Comparison of ENCODE assay signal across 18 cellular contexts in the genomic region with DNA sequence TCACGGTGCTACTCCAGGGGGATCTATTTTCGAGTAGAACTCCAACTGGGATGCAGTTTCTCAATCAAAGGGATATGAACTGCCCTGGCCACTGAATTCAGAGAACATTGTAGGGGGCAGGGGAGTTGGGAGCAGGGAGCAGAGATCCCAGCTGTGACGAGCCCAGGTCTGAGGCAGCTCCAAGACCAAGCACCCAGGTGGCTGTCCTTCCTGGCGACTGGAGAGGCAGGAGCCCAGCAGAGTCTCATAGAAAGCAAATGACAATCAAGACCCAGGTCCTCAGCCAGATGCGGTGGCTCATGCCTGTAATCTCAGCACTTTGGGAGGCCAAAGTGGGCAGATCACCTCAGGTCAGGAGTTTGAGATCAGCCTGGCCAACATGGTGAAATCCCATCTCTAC.
DNase-seq lines count a peak whose midpoint lies in the region; ATAC-seq and TF ChIP-seq lines count a peak whose summit lies in the region.
"Had no signal": no experiment of that assay in that cellular context is flagged by ENCODE, and none has a peak within 500 bp of the region (broad histone marks: within the 10 kb centered on the region; RNA-seq: fewer than 3 reads in every experiment).

No MANE protein-coding gene starts in this region.

- intact Hi-C loops in activated CD4-positive, alpha-beta T cell treated with anti-CD3 and anti-CD28 coated beads for 36 hours (cut with DNase I, micrococcal nuclease), result no loop called here
- intact Hi-C loops in sciatic nerve (cut with DNase I), result no loop called here

- no peaks in the 10 kb centered on the region for H3K9me3 Mint-ChIP-seq in activated CD4-positive, alpha-beta T cell treated with anti-CD3 and anti-CD28 coated beads for 36 hours (ENCODE audit: low read depth)
- no peaks in the 10 kb centered on the region for H3K9me3 Mint-ChIP-seq in CD4-positive, CD25-positive, alpha-beta regulatory T cell

- peak; percentile 2 for DNase-seq in activated CD4-positive, alpha-beta T cell treated with anti-CD3 and anti-CD28 coated beads for 36 hours
- no peak for DNase-seq in activated CD4-positive, alpha-beta T cell treated with anti-CD3 and anti-CD28 coated beads, Interleukin-2, amount 50 U/mL, for 4 hours
- DNase-seq in CD4-positive, CD25-positive, alpha-beta regulatory T cell, result no peak
- DNase-seq in coronary artery (ENCODE audit: low spot score) (peak; percentile 72), sciatic nerve (ENCODE audit: low spot score) (peak; percentile 26), foreskin fibroblast (no peak), hepatic stellate cell (ENCODE audit: low spot score) (no peak)
- no peak for DNase-seq in activated CD4-positive, alpha-beta T cell treated with anti-CD3 and anti-CD28 coated beads for 4 hours
- DNase-seq: DND-41, KBM-7, NCI-H187 treated with DMSO at 0.1 percent for 48 hours, NCI-H2227 treated with DMSO at 0.1 percent for 48 hours, NCI-H510A treated with DMSO at 0.1 percent for 48 hours, NCI-H774, RPMI8226 had no signal

- CTCF ChIA-PET in activated CD4-positive, alpha-beta T cell treated with anti-CD3 and anti-CD28 coated beads for 36 hours (lab: Charles Lee), result interaction anchor here (1.2 kb wide), 1 partner anchor 23 kb away, joined by 3 read pairs; no protein-coding TSS in a partner anchor

- H3K27me3 Mint-ChIP-seq in activated CD4-positive, alpha-beta T cell treated with anti-CD3 and anti-CD28 coated beads for 36 hours, result no peaks in the 10 kb centered on the region
- H3K27me3 Mint-ChIP-seq in CD4-positive, CD25-positive, alpha-beta regulatory T cell, result no peaks in the 10 kb centered on the region

- no peak for ATAC-seq in activated CD4-positive, alpha-beta T cell treated with anti-CD3 and anti-CD28 coated beads for 36 hours
- no peak for ATAC-seq in CD4-positive, CD25-positive, alpha-beta regulatory T cell (ENCODE audit: low read depth in 2 of 2)
- no peak for ATAC-seq in sciatic nerve
- ATAC-seq: HepG2 had no signal

- H3K27ac Mint-ChIP-seq in activated CD4-positive, alpha-beta T cell treated with anti-CD3 and anti-CD28 coated beads for 36 hours, result no peak overlapping the region
- H3K27ac Mint-ChIP-seq in CD4-positive, CD25-positive, alpha-beta regulatory T cell, result peak overlapping the region in 2 of 3 donors; percentile 3 to 6

- POLR2A ChIA-PET in activated CD4-positive, alpha-beta T cell treated with anti-CD3 and anti-CD28 coated beads for 36 hours (lab: Charles Lee), result no interaction called here

- no peak overlapping the region for H3K27ac ChIP-seq in CD4-positive, CD25-positive, alpha-beta regulatory T cell (ENCODE audit: insufficient read depth, low read length, poor library complexity, severe bottlenecking)
- H3K27ac ChIP-seq in coronary artery, result no peak overlapping the region
- H3K27ac ChIP-seq: 22Rv1 had no signal

- H3K36me3 Mint-ChIP-seq in activated CD4-positive, alpha-beta T cell treated with anti-CD3 and anti-CD28 coated beads for 36 hours (ENCODE audit: low read depth), result no peaks in the 10 kb centered on the region
- H3K36me3 Mint-ChIP-seq in CD4-positive, CD25-positive, alpha-beta regulatory T cell, result no peaks in the 10 kb centered on the region

- H3K9me3 ChIP-seq in CD4-positive, CD25-positive, alpha-beta regulatory T cell (ENCODE audit: control insufficient read depth in 2 of 2, low read length in 2 of 2), result no peaks in the 10 kb centered on the region

- no peak overlapping the region for H3K4me3 Mint-ChIP-seq in activated CD4-positive, alpha-beta T cell treated with anti-CD3 and anti-CD28 coated beads for 36 hours
- H3K4me3 Mint-ChIP-seq in CD4-positive, CD25-positive, alpha-beta regulatory T cell, result no peak overlapping the region
- H3K4me3 Mint-ChIP-seq: CD14-positive monocyte had no signal

- H3K4me1 Mint-ChIP-seq in activated CD4-positive, alpha-beta T cell treated with anti-CD3 and anti-CD28 coated beads for 36 hours, result no peaks in the 10 kb centered on the region
- H3K4me1 Mint-ChIP-seq in CD4-positive, CD25-positive, alpha-beta regulatory T cell, result peaks cover 0 to 3% (median under 1%) of the 10 kb centered on the region in 4 donors

- no peaks in the 10 kb centered on the region for H3K4me1 ChIP-seq in CD4-positive, CD25-positive, alpha-beta regulatory T cell (ENCODE audit: control insufficient read depth, insufficient read depth, low read length, poor library complexity, severe bottlenecking)

- no peaks in the 10 kb centered on the region for H3K27me3 ChIP-seq in CD4-positive, CD25-positive, alpha-beta regulatory T cell (ENCODE audit: control insufficient read depth, insufficient read depth, low read length)

- no peak overlapping the region for H3K4me3 ChIP-seq in CD4-positive, CD25-positive, alpha-beta regulatory T cell (ENCODE audit: low read depth, low read length)
- no peak overlapping the region for H3K4me3 ChIP-seq in coronary artery
- H3K4me3 ChIP-seq in foreskin fibroblast (ENCODE audit: low read depth in 1 of 2, low read length in 2 of 2), result no peak overlapping the region

- H3K36me3 ChIP-seq in CD4-positive, CD25-positive, alpha-beta regulatory T cell (ENCODE audit: control insufficient read depth, insufficient read depth, low read length), result no peaks in the 10 kb centered on the region

- no peak for TF ChIP-seq CTCF in coronary artery (IDR thresholded peaks at IDR 0.05)
- no peak for TF ChIP-seq CTCF in foreskin fibroblast (IDR thresholded peaks at IDR 0.05; ENCODE audit: low read depth, low read length)

Comparison
In these comparisons a context has a peak if more than half of its experiments do, and no peak if none do; other contexts are left out.
1. DNase-seq: peak in activated CD4-positive, alpha-beta T cell treated with anti-CD3 and anti-CD28 coated beads for 36 hours (single experiment), coronary artery (single experiment) and sciatic nerve (single experiment); none in activated CD4-positive, alpha-beta T cell treated with anti-CD3 and anti-CD28 coated beads, Interleukin-2, amount 50 U/mL, for 4 hours (0 of 2), CD4-positive, CD25-positive, alpha-beta regulatory T cell (0 of 3), foreskin fibroblast (0 of 2), hepatic stellate cell (single experiment) and activated CD4-positive, alpha-beta T cell treated with anti-CD3 and anti-CD28 coated beads for 4 hours (0 of 2).